Comparison of ENCODE assay signal across 26 cellular contexts in genomic region chr2:139909160-139909559, GRCh38.
"Had no signal": no experiment of that assay in that cellular context is flagged by ENCODE, and none has a peak within 500 bp of the region (broad histone marks: within the 10 kb centered on the region; RNA-seq: fewer than 3 reads in every experiment).

No MANE protein-coding gene starts in this region.

- FAIRE-seq: colon, endometrium, kidney had no signal

- H3K36me3 ChIP-seq: esophagus squamous epithelium, gastrocnemius medialis, heart right ventricle, left lung, lower lobe of right lung had no signal

- H3K27me3 ChIP-seq: esophagus squamous epithelium, gastrocnemius medialis, heart right ventricle, left lung had no signal

- H3K4me1 ChIP-seq: esophagus squamous epithelium, gastrocnemius medialis, heart right ventricle, left lung, lower lobe of right lung had no signal

- ATAC-seq: effector memory CD8-positive, alpha-beta T cell; esophagus mucosa; gastrocnemius medialis; heart right ventricle; left lung; left ventricle myocardium superior; lower lobe of right lung; naive thymus-derived CD4-positive, alpha-beta T cell had no signal

- H3K27ac ChIP-seq: epithelial cell of prostate, esophagus squamous epithelium, gastrocnemius medialis, heart right ventricle, left lung, lower lobe of right lung had no signal

- H3K4me3 ChIP-seq: esophagus squamous epithelium, gastrocnemius medialis, heart right ventricle, left lung, lower lobe of right lung had no signal

- DNase-seq: cortex of kidney; effector CD8-positive, alpha-beta T cell; effector memory CD8-positive, alpha-beta T cell; endodermal cell; erythroblast; esophagus squamous epithelium; foreskin fibroblast; foreskin melanocyte; gastrocnemius medialis; glutamatergic neuron; head of caudate nucleus; heart right ventricle; hypothalamus; immature natural killer cell; islet precursor cell; kidney; kidney glomerular epithelial cell; left lung; left ventricle myocardium superior; lower lobe of right lung; mesenchymal stem cell; naive thymus-derived CD4-positive, alpha-beta T cell had no signal

- H3K9me3 ChIP-seq: gastrocnemius medialis, lower lobe of right lung had no signal
